Comparison of ENCODE assay signal across 8 cellular contexts in genomic region chr19:37172368-37173366, GRCh38. TPM values are rescaled to one million over a fixed set of nuclear protein-coding genes. Genes with fewer than 3 reads are reported as not detected.
DNase-seq lines count a peak whose midpoint lies in the region; ATAC-seq and TF ChIP-seq lines count a peak whose summit lies in the region.

TSS of gene ZNF585A (minus strand) at chr19:37172695. CDS start at chr19:37169910, 2,785 bp downstream.

- peak; percentile 97 for DNase-seq in Caki2 (ENCODE audit: low read depth)
- DNase-seq in HUDEP-2 (lab: John Stamatoyannopoulos, UW; ENCODE audit: unreplicated experiment in 76 of 76): peak; percentile 49 to 98 (median 93)
- peak; percentile 95 for DNase-seq in NOMO-1 treated with dmso at 0.1 percent for 144 hours (lab: John Stamatoyannopoulos, UW; ENCODE audit: unreplicated experiment)
- DNase-seq in activated T-cell treated with anti-CD3 and anti-CD28 coated beads for 24 hours (ENCODE audit: low read depth): peak; percentile 87
- peak; percentile 98 for DNase-seq in epithelial cell of esophagus (ENCODE audit: low read depth)
- DNase-seq in midbrain (lab: John Stamatoyannopoulos, UW): peak; percentile 97
- DNase-seq in stimulated activated CD8-positive, alpha-beta memory T cell treated with anti-CD3 and anti-CD28 coated beads, Interleukin-15, amount 100 ng/mL, for 4 hours (ENCODE audit: low read depth in 2 of 2): peak; percentile 83 to 88

- in situ Hi-C loops in Caki2 (cut with HindIII; ENCODE audit: low pct_unique_long_range_greater_than_20kb, low sequenced_read_pairs): no loop called here

- peak within 1 kb of the TSS; percentile 87 for H3K4me3 ChIP-seq in epithelial cell of esophagus (ENCODE audit: low read length)

- TF ChIP-seq CTCF in epithelial cell of esophagus (IDR thresholded peaks at IDR 0.05; ENCODE audit: insufficient read depth, low read depth, low read length, missing control alignments): peak; percentile 38

- peak; percentile 98 for ATAC-seq in GM21390 (IDR thresholded peaks at IDR 0.05; ENCODE audit: unreplicated experiment)

RNA-seq across cellular contexts. Expression of gene ZNF585A, which starts in this region (rescaled TPM):
- 12.2 and 21.4 TPM in 2 replicates for total RNA-seq in Caki2 (2014; rRNA removed; shearing (Covaris generic); ENCODE audit: low replicate concordance)

Comparison
In these comparisons a context has a peak if more than half of its experiments do, and no peak if none do; other contexts are left out.
1. Peak in every context shown above with its lines: DNase-seq, ATAC-seq and H3K4me3 ChIP-seq.